ENCODE assay signal across 8 cellular contexts in genomic region chr20:3406481-3407425, GRCh38. TPM values are rescaled to one million over a fixed set of nuclear protein-coding genes. Genes with fewer than 3 reads are reported as not detected.
DNase-seq lines count a peak whose midpoint lies in the region; ATAC-seq and TF ChIP-seq lines count a peak whose summit lies in the region.

No MANE protein-coding gene starts in this region.

- BruUV-seq in Caco-2 (replicated peaks; lab: Mats Ljungman, UMichigan): no TSS peak

- H3K4me3 Mint-ChIP-seq in Caco-2 (ENCODE audit: unreplicated experiment) (no peak overlapping the region), T-helper 17 cell (peak overlapping the region; percentile 98)
- H3K4me3 Mint-ChIP-seq in dendritic cell treated with granulocyte-macrophage colony-stimulating factor and Interleukin-4, amounts not matched to agents 40 ng/mL and 50 ng/mL, for 4 days: peak overlapping the region; percentile 92
- H3K4me3 Mint-ChIP-seq in stimulated activated effector memory CD8-positive, alpha-beta T cell treated with anti-CD3 and anti-CD28 coated beads, Interleukin-12 subunit alpha, Interleukin-12 subunit beta, amount 100 ng/mL, for 72 hours: peak overlapping the region; percentile 92

- no peaks in the 10 kb centered on the region for H3K9me3 Mint-ChIP-seq in Caco-2 (ENCODE audit: unreplicated experiment)
- H3K9me3 Mint-ChIP-seq in dendritic cell treated with granulocyte-macrophage colony-stimulating factor and Interleukin-4, amounts not matched to agents 40 ng/mL and 50 ng/mL, for 4 days: no peaks in the 10 kb centered on the region
- no peaks in the 10 kb centered on the region for H3K9me3 Mint-ChIP-seq in stimulated activated effector memory CD8-positive, alpha-beta T cell treated with anti-CD3 and anti-CD28 coated beads, Interleukin-12 subunit alpha, Interleukin-12 subunit beta, amount 100 ng/mL, for 72 hours

- no peaks in the 10 kb centered on the region for H3K27me3 Mint-ChIP-seq in Caco-2 (ENCODE audit: insufficient read depth, unreplicated experiment)
- no peaks in the 10 kb centered on the region for H3K27me3 Mint-ChIP-seq in T-helper 17 cell
- H3K27me3 Mint-ChIP-seq in dendritic cell treated with granulocyte-macrophage colony-stimulating factor and Interleukin-4, amounts not matched to agents 40 ng/mL and 50 ng/mL, for 4 days: no peaks in the 10 kb centered on the region

- DNase-seq in Caco-2 (no peak), T-helper 17 cell (no peak), left kidney (ENCODE audit: low read depth, low spot score) (peak; percentile 73), HuH-7 (ENCODE audit: low spot score) (no peak)
- DNase-seq in stimulated activated effector memory CD8-positive, alpha-beta T cell treated with anti-CD3 and anti-CD28 coated beads, Interleukin-12 subunit alpha, Interleukin-12 subunit beta, amount 100 ng/mL, for 72 hours (ENCODE audit: low spot score in 2 of 2): no peak

- H3K36me3 Mint-ChIP-seq in Caco-2 (ENCODE audit: insufficient read depth, unreplicated experiment): no peaks in the 10 kb centered on the region
- peaks cover 5% of the 10 kb centered on the region for H3K36me3 Mint-ChIP-seq in T-helper 17 cell (ENCODE audit: low read depth)
- H3K36me3 Mint-ChIP-seq in dendritic cell treated with granulocyte-macrophage colony-stimulating factor and Interleukin-4, amounts not matched to agents 40 ng/mL and 50 ng/mL, for 4 days (ENCODE audit: low read depth): peaks cover 26% of the 10 kb centered on the region
- no peaks in the 10 kb centered on the region for H3K36me3 Mint-ChIP-seq in stimulated activated effector memory CD8-positive, alpha-beta T cell treated with anti-CD3 and anti-CD28 coated beads, Interleukin-12 subunit alpha, Interleukin-12 subunit beta, amount 100 ng/mL, for 72 hours

- no peak for TF ChIP-seq CTCF in Caco-2 (IDR thresholded peaks at IDR 0.05; ENCODE audit: insufficient read depth in 1 of 2, low read depth in 1 of 2, low read length in 1 of 2, severe bottlenecking in 1 of 2, unreplicated experiment in 1 of 2)

- no peak overlapping the region for H3K4me3 ChIP-seq in Caco-2 (ENCODE audit: low read depth, low read length)

- POLR2A ChIA-PET in Caco-2 (lab: Charles Lee): no interaction called here

- ATAC-seq in HG02943 (IDR thresholded peaks at IDR 0.05; ENCODE audit: low read depth, unreplicated experiment) (peak; percentile 4), T-helper 17 cell (peak; percentile 1), GM21717 (IDR thresholded peaks at IDR 0.05; ENCODE audit: unreplicated experiment) (no peak)
- ATAC-seq in stimulated activated effector memory CD8-positive, alpha-beta T cell treated with anti-CD3 and anti-CD28 coated beads, Interleukin-12 subunit alpha, Interleukin-12 subunit beta, amount 100 ng/mL, for 72 hours: no peak

- peaks cover 16% of the 10 kb centered on the region for H3K4me1 Mint-ChIP-seq in Caco-2 (ENCODE audit: low read depth, unreplicated experiment)
- H3K4me1 Mint-ChIP-seq in T-helper 17 cell: peaks cover 38% of the 10 kb centered on the region
- H3K4me1 Mint-ChIP-seq in dendritic cell treated with granulocyte-macrophage colony-stimulating factor and Interleukin-4, amounts not matched to agents 40 ng/mL and 50 ng/mL, for 4 days (ENCODE audit: low read depth): peaks cover 55% of the 10 kb centered on the region
- H3K4me1 Mint-ChIP-seq in stimulated activated effector memory CD8-positive, alpha-beta T cell treated with anti-CD3 and anti-CD28 coated beads, Interleukin-12 subunit alpha, Interleukin-12 subunit beta, amount 100 ng/mL, for 72 hours: peaks cover 45% of the 10 kb centered on the region

- CTCF ChIA-PET in Caco-2 (lab: Charles Lee): no interaction called here

- H3K9me3 ChIP-seq in Caco-2 (no peaks in the 10 kb centered on the region), T-helper 17 cell (ENCODE audit: control insufficient read depth, low read length, poor library complexity, severe bottlenecking) (no peaks in the 10 kb centered on the region)

- peaks cover 20% of the 10 kb centered on the region for H3K4me1 ChIP-seq in Caco-2

- intact Hi-C loops in Caco-2 (cut with micrococcal nuclease; ENCODE audit: unreplicated experiment): no loop called here
- intact Hi-C loops in dendritic cell treated with granulocyte-macrophage colony-stimulating factor and Interleukin-4, amounts not matched to agents 40 ng/mL and 50 ng/mL, for 4 days (cut with micrococcal nuclease): loop anchor here (2.0 to 10.0 kb wide), 2 partner anchors 24 to 148 kb away; no protein-coding TSS in a partner anchor

- H3K36me3 ChIP-seq in Caco-2 (ENCODE audit: control insufficient read depth, insufficient read depth, low read length): no peaks in the 10 kb centered on the region

- H3K27ac Mint-ChIP-seq in Caco-2 (ENCODE audit: unreplicated experiment) (peak overlapping the region; percentile 10), T-helper 17 cell (peak overlapping the region; percentile 81)
- H3K27ac Mint-ChIP-seq in dendritic cell treated with granulocyte-macrophage colony-stimulating factor and Interleukin-4, amounts not matched to agents 40 ng/mL and 50 ng/mL, for 4 days: peak overlapping the region; percentile 96
- peak overlapping the region; percentile 86 for H3K27ac Mint-ChIP-seq in stimulated activated effector memory CD8-positive, alpha-beta T cell treated with anti-CD3 and anti-CD28 coated beads, Interleukin-12 subunit alpha, Interleukin-12 subunit beta, amount 100 ng/mL, for 72 hours

- H3K27me3 ChIP-seq in Caco-2 (replicated peaks; ENCODE audit: control insufficient read depth, insufficient read depth, low read length): no peaks in the 10 kb centered on the region

RNA-seq across cellular contexts. Expression of gene DNAAF9, which starts 0.7 kb away (rescaled TPM):
- total RNA-seq in Caco-2 (2022): not detected in 2 replicates
- total RNA-seq in T-helper 17 cell: 1 to 10 TPM; 6.5 to 6.7 TPM

Comparison
In these comparisons a context has a peak if more than half of its experiments do, and no peak if none do; other contexts are left out.
1. H3K27ac Mint-ChIP-seq: peak in every context shown above with its lines; median percentile 96 in dendritic cell treated with granulocyte-macrophage colony-stimulating factor and Interleukin-4, amounts not matched to agents 40 ng/mL and 50 ng/mL, for 4 days; 86 in stimulated activated effector memory CD8-positive, alpha-beta T cell treated with anti-CD3 and anti-CD28 coated beads, Interleukin-12 subunit alpha, Interleukin-12 subunit beta, amount 100 ng/mL, for 72 hours; 81 in T-helper 17 cell; 10 in Caco-2.
2. ATAC-seq: peak in HG02943 (single experiment) and T-helper 17 cell (single experiment); none in stimulated activated effector memory CD8-positive, alpha-beta T cell treated with anti-CD3 and anti-CD28 coated beads, Interleukin-12 subunit alpha, Interleukin-12 subunit beta, amount 100 ng/mL, for 72 hours (single experiment) and GM21717 (single experiment).